ENCODE assay signal across 8 cellular contexts in genomic region chr9:83473488-83473971, GRCh38.
DNase-seq lines count a peak whose midpoint lies in the region; ATAC-seq lines count a peak whose summit lies in the region.

No MANE protein-coding gene starts in this region.

- peaks cover 13% of the 10 kb centered on the region for H3K9me3 Mint-ChIP-seq in activated CD4-positive, alpha-beta T cell treated with anti-CD3 and anti-CD28 coated beads, Interleukin-2, amount 10 ng/mL, durations not matched to agents 24 days and 14 days
- peaks cover 0 to 12% (median 0%) of the 10 kb centered on the region in 11 donors for H3K9me3 Mint-ChIP-seq in naive thymus-derived CD4-positive, alpha-beta T cell

- peak; percentile 93 for ATAC-seq in HG02798 (IDR thresholded peaks at IDR 0.05; ENCODE audit: poor library complexity, unreplicated experiment)
- peak; percentile 68 for ATAC-seq in naive thymus-derived CD4-positive, alpha-beta T cell

- DNase-seq in activated CD4-positive, alpha-beta T cell treated with anti-CD3 and anti-CD28 coated beads, Interleukin-2, amount 10 ng/mL, durations not matched to agents 24 days and 14 days: peak; percentile 61
- DNase-seq in activated CD4-positive, alpha-beta T cell treated with anti-CD3 and anti-CD28 coated beads, Interleukin-2, amount 50 U/mL, for 1 hour: no peak
- peak in 1 of 2 experiments; percentile 39 for DNase-seq in SJSA1 (ENCODE audit: low read depth in 1 of 2, low spot score in 2 of 2)
- DNase-seq in naive thymus-derived CD4-positive, alpha-beta T cell: no peak
- DNase-seq in GOT3 (lab: John Stamatoyannopoulos, UW): no peak
- no peak for DNase-seq in NCI-H510A treated with DMSO at 0.1 percent for 48 hours (lab: John Stamatoyannopoulos, UW)
- DNase-seq in AG08396 (ENCODE audit: low spot score): no peak

- H3K4me1 ChIP-seq in SJSA1 (replicated peaks): peaks cover 42% of the 10 kb centered on the region
- H3K4me1 ChIP-seq in naive thymus-derived CD4-positive, alpha-beta T cell (ENCODE audit: control insufficient read depth in 2 of 2, insufficient read depth in 2 of 2, low read length in 2 of 2): peaks cover 0 to 2% of the 10 kb centered on the region in 2 donors

- H3K27ac Mint-ChIP-seq in activated CD4-positive, alpha-beta T cell treated with anti-CD3 and anti-CD28 coated beads, Interleukin-2, amount 10 ng/mL, durations not matched to agents 24 days and 14 days: peak overlapping the region; percentile 72
- H3K27ac Mint-ChIP-seq in naive thymus-derived CD4-positive, alpha-beta T cell: peak overlapping the region; percentile 7 to 89 (median 69)

- no peaks in the 10 kb centered on the region for H3K36me3 ChIP-seq in SJSA1
- H3K36me3 ChIP-seq in naive thymus-derived CD4-positive, alpha-beta T cell (ENCODE audit: control insufficient read depth in 2 of 3, insufficient read depth in 3 of 3, low read length in 3 of 3): no peaks in the 10 kb centered on the region

- peak overlapping the region; percentile 6 for H3K4me3 ChIP-seq in SJSA1
- no peak overlapping the region for H3K4me3 ChIP-seq in naive thymus-derived CD4-positive, alpha-beta T cell (ENCODE audit: low read length)

- peaks cover 11% of the 10 kb centered on the region for H3K4me1 Mint-ChIP-seq in activated CD4-positive, alpha-beta T cell treated with anti-CD3 and anti-CD28 coated beads, Interleukin-2, amount 10 ng/mL, durations not matched to agents 24 days and 14 days
- peaks cover 10 to 19% (median 17%) of the 10 kb centered on the region in 7 donors for H3K4me1 Mint-ChIP-seq in naive thymus-derived CD4-positive, alpha-beta T cell

- no peaks in the 10 kb centered on the region for H3K36me3 Mint-ChIP-seq in activated CD4-positive, alpha-beta T cell treated with anti-CD3 and anti-CD28 coated beads, Interleukin-2, amount 10 ng/mL, durations not matched to agents 24 days and 14 days (ENCODE audit: low read depth)
- H3K36me3 Mint-ChIP-seq in naive thymus-derived CD4-positive, alpha-beta T cell: peaks cover 0 to 8% (median 5%) of the 10 kb centered on the region in 5 donors

- CTCF ChIA-PET in naive thymus-derived CD4-positive, alpha-beta T cell (lab: Charles Lee): no interaction called here

- POLR2A ChIA-PET in naive thymus-derived CD4-positive, alpha-beta T cell (lab: Charles Lee): no interaction called here

- H3K9me3 ChIP-seq in SJSA1 (replicated peaks): no peaks in the 10 kb centered on the region
- H3K9me3 ChIP-seq in naive thymus-derived CD4-positive, alpha-beta T cell (ENCODE audit: control insufficient read depth in 2 of 3, low read length in 3 of 3): no peaks in the 10 kb centered on the region

- intact Hi-C loops in activated CD4-positive, alpha-beta T cell treated with anti-CD3 and anti-CD28 coated beads, Interleukin-2, amount 10 ng/mL, durations not matched to agents 24 days and 14 days (cut with micrococcal nuclease): no loop called here
- intact Hi-C loops in naive thymus-derived CD4-positive, alpha-beta T cell (cut with micrococcal nuclease): loop anchor here in 1 of 2 donors (1.0 to 2.0 kb wide), 2 partner anchors 35 to 235 kb away; no protein-coding TSS in a partner anchor

- peak overlapping the region; percentile 82 for H3K27ac ChIP-seq in SJSA1
- H3K27ac ChIP-seq in naive thymus-derived CD4-positive, alpha-beta T cell (ENCODE audit: low read depth, low read length): peak overlapping the region; percentile 42

- peaks cover 13% of the 10 kb centered on the region for H3K27me3 Mint-ChIP-seq in activated CD4-positive, alpha-beta T cell treated with anti-CD3 and anti-CD28 coated beads, Interleukin-2, amount 10 ng/mL, durations not matched to agents 24 days and 14 days
- H3K27me3 Mint-ChIP-seq in naive thymus-derived CD4-positive, alpha-beta T cell: peaks cover 0 to 23% (median 0%) of the 10 kb centered on the region in 5 donors

- H3K4me3 Mint-ChIP-seq in activated CD4-positive, alpha-beta T cell treated with anti-CD3 and anti-CD28 coated beads, Interleukin-2, amount 10 ng/mL, durations not matched to agents 24 days and 14 days: peak overlapping the region; percentile 70
- H3K4me3 Mint-ChIP-seq in naive thymus-derived CD4-positive, alpha-beta T cell: peak overlapping the region; percentile 4 to 81 (median 59)

- no peaks in the 10 kb centered on the region for H3K27me3 ChIP-seq in SJSA1 (replicated peaks)
- no peaks in the 10 kb centered on the region for H3K27me3 ChIP-seq in naive thymus-derived CD4-positive, alpha-beta T cell (ENCODE audit: control insufficient read depth in 2 of 2, insufficient read depth in 2 of 2, low read length in 2 of 2)
